ENCODE assay signal across 1 cellular context in genomic region chr20:62357681-62358080, GRCh38.
TF ChIP-seq lines count a peak whose summit lies in the region.

No MANE protein-coding gene starts in this region.

TF ChIP-seq in endothelial cell of umbilical vein, 7 proteins besides CTCF, POLR2A, EP300 and RAD21:
- TF ChIP-seq GATA2 (IDR thresholded peaks at IDR 0.05; ENCODE audit: insufficient read depth, insufficient read length, low read depth, low read length) (no peak), MYC (IDR thresholded peaks at IDR 0.05; ENCODE audit: low read depth, low read length) (no peak), POLR2AphosphoS5 (IDR thresholded peaks at IDR 0.05; ENCODE audit: insufficient read depth, low read depth, low read length) (no peak), EZH2 (IDR thresholded peaks at IDR 0.05; ENCODE audit: borderline replicate concordance, low read depth, low read length, severe bottlenecking) (no peak), MAX (IDR thresholded peaks at IDR 0.05; ENCODE audit: insufficient read depth, insufficient read length) (no peak), FOS (IDR thresholded peaks at IDR 0.05; ENCODE audit: borderline replicate concordance, insufficient read depth, low read length) (no peak), JUN (IDR thresholded peaks at IDR 0.05; ENCODE audit: borderline replicate concordance, insufficient read depth, insufficient read length, low read depth) (no peak)
